In the genomic region with DNA sequence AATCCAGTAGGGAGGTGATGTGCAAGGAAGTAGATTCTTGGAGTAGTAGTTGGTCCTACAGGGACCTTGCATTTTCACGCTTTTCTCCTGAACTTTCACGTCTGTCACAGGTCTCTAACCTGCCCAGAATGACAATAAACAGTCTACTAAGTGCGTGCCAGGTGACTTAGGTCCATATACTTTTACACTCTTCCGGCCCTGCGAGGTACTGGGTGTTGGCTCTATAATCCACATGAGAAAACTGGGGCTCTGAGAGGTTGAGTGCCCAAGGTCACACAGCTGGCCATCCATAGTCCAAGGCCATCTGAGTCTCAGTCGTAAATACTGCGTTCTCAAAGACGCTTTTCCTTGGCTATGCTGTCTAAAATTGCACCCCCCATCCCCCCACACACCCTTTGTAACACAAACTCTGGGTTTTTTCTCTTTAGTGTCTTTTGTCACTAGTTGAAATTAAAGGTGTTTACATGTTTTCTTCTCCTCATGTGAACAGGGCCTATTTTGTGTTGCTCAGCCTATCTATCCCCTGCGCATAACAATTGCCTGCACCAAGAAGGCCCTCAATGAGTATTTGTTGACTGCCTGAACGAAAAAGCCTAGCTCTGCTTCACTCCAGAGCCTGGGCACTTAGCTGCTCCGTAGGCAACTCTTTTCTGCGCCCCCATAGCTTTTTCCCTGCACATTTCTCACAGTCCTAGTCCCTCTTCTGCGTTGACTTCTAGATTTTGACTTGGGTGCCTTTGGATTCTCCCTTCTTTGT, we compare ENCODE assay signal across 8 cellular contexts. TPM values are rescaled to one million over a fixed set of nuclear protein-coding genes. Genes with fewer than 3 reads are reported as not detected.
DNase-seq lines count a peak whose midpoint lies in the region; ATAC-seq, FAIRE-seq and TF ChIP-seq lines count a peak whose summit lies in the region.

No MANE protein-coding gene starts in this region.

- H3K36me3 ChIP-seq in PC-3 (ENCODE audit: low read depth, low read length) (no peaks in the 10 kb centered on the region; the same call in 1 of the 2 replicates), endothelial cell of umbilical vein (ENCODE audit: control insufficient read depth in 2 of 2, extremely low read depth in 1 of 2, insufficient read depth in 2 of 2, low read length in 2 of 2) (peaks cover 2% of the 10 kb centered on the region in 2 experiments), neuron (ENCODE audit: insufficient read depth, low read length) (peaks cover 34% of the 10 kb centered on the region)

- H3K4me1 ChIP-seq in PC-3 (ENCODE audit: insufficient read depth, low read length) (peaks cover 9% of the 10 kb centered on the region; the same call in 1 of the 2 replicates), endothelial cell of umbilical vein (ENCODE audit: control insufficient read depth, extremely low read depth, insufficient read depth, low read length) (peaks cover 17% of the 10 kb centered on the region), neuron (ENCODE audit: insufficient read depth, low read length) (peaks cover 13% of the 10 kb centered on the region)

- CTCF ChIA-PET in PC-3 (lab: Charles Lee) (no interaction called here), endothelial cell of umbilical vein (lab: Charles Lee) (interaction anchor here (1.6 to 3.6 kb wide), 2 partner anchors 15 to 55 kb away, joined by 4 to 29 read pairs; no protein-coding TSS in a partner anchor)

- H3K4me2 ChIP-seq in PC-3 (ENCODE audit: low read length) (peak overlapping the region; percentile 89), endothelial cell of umbilical vein (ENCODE audit: insufficient read depth, low read length) (peak overlapping the region; percentile 93)

- H3F3A ChIP-seq in PC-3 (ENCODE audit: low read length, unreplicated experiment) = no peaks in the 10 kb centered on the region

- 0 out of 2 replicates have a peak, but pooled peaks cover 8% of the 10 kb centered on the region for H4K20me1 ChIP-seq in PC-3 (ENCODE audit: low read length)
- no peaks in the 10 kb centered on the region for H4K20me1 ChIP-seq in endothelial cell of umbilical vein (replicated peaks; ENCODE audit: control insufficient read depth, extremely low read depth, insufficient read depth, low read length)

- H3K27ac ChIP-seq in PC-3 (ENCODE audit: low read length) = no peak overlapping the region
- H3K27ac ChIP-seq in endothelial cell of umbilical vein (ENCODE audit: insufficient read depth, low read depth, low read length) = peak overlapping the region; percentile 6

- no peak for DNase-seq in AG09309 (ENCODE audit: low read depth)
- no peak for DNase-seq in PC-3
- no peak for DNase-seq in endothelial cell of umbilical vein (ENCODE audit: low read depth, low spot score)
- DNase-seq in activated effector memory CD4-positive, alpha-beta T cell treated with Interleukin-2 at 50 U/mL for 16 hours = no peak
- DNase-seq in foreskin melanocyte = no peak

- H3K9me2 ChIP-seq in PC-3 (replicated peaks; ENCODE audit: low read length) = no peaks in the 10 kb centered on the region

- H2AFZ ChIP-seq in PC-3 (ENCODE audit: low read length) (peak overlapping the region; percentile 86), endothelial cell of umbilical vein (ENCODE audit: low read depth, low read length) (peak overlapping the region; percentile 99), neuron (ENCODE audit: low read depth, low read length) (peak overlapping the region; percentile 98)

- peaks cover 18% of the 10 kb centered on the region for H3K27me3 ChIP-seq in PC-3 (ENCODE audit: low read length)
- H3K27me3 ChIP-seq in endothelial cell of umbilical vein (ENCODE audit: control insufficient read depth in 2 of 2, insufficient read depth in 2 of 2, low read length in 2 of 2) = peaks cover 0 to 3% of the 10 kb centered on the region in 2 experiments
- peaks cover 14% of the 10 kb centered on the region for H3K27me3 ChIP-seq in neuron (ENCODE audit: insufficient read depth, low read length)

- no peak for TF ChIP-seq CTCF in AG09309 (IDR thresholded peaks at IDR 0.05; ENCODE audit: control insufficient read depth, insufficient read depth, low read depth, low read length, missing control alignments)
- TF ChIP-seq CTCF in PC-3 (conservative IDR thresholded peaks at IDR 0.05; ENCODE audit: low read depth, low read length) = no peak
- TF ChIP-seq CTCF in endothelial cell of umbilical vein (IDR thresholded peaks at IDR 0.05; ENCODE audit: extremely low read depth in 1 of 2, insufficient read depth in 1 of 2, low read depth in 1 of 2, low read length in 2 of 2) = no peak

- H3K9me3 ChIP-seq in PC-3 (ENCODE audit: low read length) (no peaks in the 10 kb centered on the region), endothelial cell of umbilical vein (replicated peaks; ENCODE audit: control insufficient read depth, insufficient read depth, low read length) (no peaks in the 10 kb centered on the region), neuron (ENCODE audit: low read length) (peaks cover 15% of the 10 kb centered on the region)

- no peaks in the 10 kb centered on the region for H3K9me1 ChIP-seq in endothelial cell of umbilical vein (replicated peaks; ENCODE audit: control insufficient read depth, extremely low read depth, insufficient read depth, low read length)

- ATAC-seq in GM21447 (IDR thresholded peaks at IDR 0.05; ENCODE audit: unreplicated experiment) (peak; percentile 13), PC-3 (peak; percentile 3; the same call in 1 of the 2 replicates), HG03039 (IDR thresholded peaks at IDR 0.05; ENCODE audit: unreplicated experiment) (no peak)

- peak overlapping the region; percentile 81 for H3K4me3 ChIP-seq in AG09309 (ENCODE audit: control insufficient read depth, low read depth, low read length)
- peak overlapping the region; percentile 94 for H3K4me3 ChIP-seq in PC-3 (ENCODE audit: low read length)
- peak overlapping the region; percentile 51 to 81 (median 80) for H3K4me3 ChIP-seq in endothelial cell of umbilical vein (replicated peaks in 1 of 3; ENCODE audit: insufficient read depth in 1 of 3, low read depth in 1 of 3, low read length in 3 of 3)
- H3K4me3 ChIP-seq in neuron (ENCODE audit: low read length) = peak overlapping the region; percentile 98

- no peak for TF ChIP-seq POLR2A in endothelial cell of umbilical vein (IDR thresholded peaks at IDR 0.05; ENCODE audit: low read depth, low read length)

- POLR2A ChIA-PET in PC-3 (lab: Charles Lee; ENCODE audit: unreplicated experiment) (no interaction called here), endothelial cell of umbilical vein (lab: Charles Lee) (no interaction called here)

- TSS peak; percentile 51 for BruUV-seq in PC-3 (replicated peaks; lab: Mats Ljungman, UMichigan)
- BruUV-seq in endothelial cell of umbilical vein (replicated peaks; lab: Mats Ljungman, UMichigan) = TSS peak; percentile 34

- H3K79me2 ChIP-seq in PC-3 (ENCODE audit: low read length) = peaks cover 58% of the 10 kb centered on the region
- H3K79me2 ChIP-seq in endothelial cell of umbilical vein (ENCODE audit: control insufficient read depth, insufficient read depth, low read length) = peaks cover 55% of the 10 kb centered on the region

- H3K9ac ChIP-seq in PC-3 (ENCODE audit: low read length) = peak overlapping the region; percentile 95
- peak overlapping the region; percentile 70 for H3K9ac ChIP-seq in endothelial cell of umbilical vein (replicated peaks; ENCODE audit: extremely low read depth, insufficient read depth, low read length)

- peak; percentile 71 for FAIRE-seq in endothelial cell of umbilical vein (lab: Jason Lieb, UNC)

- intact Hi-C loops in PC-3 (cut with micrococcal nuclease) (no loop called here), endothelial cell of umbilical vein (cut with micrococcal nuclease) (loop anchor here (2.0 kb wide), 1 partner anchor 55 kb away; no protein-coding TSS in a partner anchor)

- dilution Hi-C loops in endothelial cell of umbilical vein (cut with MboI; ENCODE audit: extremely low pct_ligation_motif_present, low sequenced_read_pairs) = no loop called here

TF ChIP-seq in endothelial cell of umbilical vein, 7 proteins besides CTCF, POLR2A, EP300 and RAD21:
- TF ChIP-seq POLR2AphosphoS5 (IDR thresholded peaks at IDR 0.05; ENCODE audit: insufficient read depth, low read depth, low read length) = no peak
- TF ChIP-seq EZH2 (IDR thresholded peaks at IDR 0.05; ENCODE audit: borderline replicate concordance, low read depth, low read length, severe bottlenecking) = no peak

RNA-seq across cellular contexts. Expression of a gene that starts 0.9 kb away (rescaled TPM):
- total RNA-seq in PC-3 (2014; rRNA removed) (46.5 and 54.4 TPM in 2 replicates), endothelial cell of umbilical vein (69.3 and 77.3 TPM in 2 replicates)
- polyA plus RNA-seq in endothelial cell of umbilical vein = 55.4 and 61.7 TPM in 2 replicates
- 73.3 and 73.5 TPM in 2 replicates for polyA plus RNA-seq in endothelial cell of umbilical vein (2011; cell fraction: cytosol; rRNA removed)
- polyA plus RNA-seq in endothelial cell of umbilical vein (2011; cell fraction: nucleus; rRNA removed) = 58.2 and 67.3 TPM in 2 replicates
- polyA plus RNA-seq in endothelial cell of umbilical vein (2012) = 41.6 and 74.0 TPM in 2 replicates
- polyA minus RNA-seq in endothelial cell of umbilical vein = 136 and 157 TPM in 2 replicates
- 51.8 TPM for polyA minus RNA-seq in endothelial cell of umbilical vein (2011; cell fraction: cytosol; rRNA and poly(A)+ RNA removed)
- polyA minus RNA-seq in endothelial cell of umbilical vein (2011; cell fraction: nucleus; rRNA and poly(A)+ RNA removed) = 52.1 and 52.7 TPM in 2 replicates

RNA-seq across cellular contexts. Expression of a gene that starts 35.3 kb away (rescaled TPM):
- not detected in 2 replicates for total RNA-seq in PC-3 (2014; rRNA removed)
- total RNA-seq in endothelial cell of umbilical vein = not detected in 2 replicates
- not detected in 2 replicates for polyA plus RNA-seq in endothelial cell of umbilical vein
- not detected in 2 replicates for polyA plus RNA-seq in endothelial cell of umbilical vein (2011; cell fraction: cytosol; rRNA removed)
- not detected in 2 replicates for polyA plus RNA-seq in endothelial cell of umbilical vein (2011; cell fraction: nucleus; rRNA removed)
- not detected in 2 replicates for polyA plus RNA-seq in endothelial cell of umbilical vein (2012)
- polyA minus RNA-seq in endothelial cell of umbilical vein = not detected in 2 replicates
- polyA minus RNA-seq in endothelial cell of umbilical vein (2011; cell fraction: cytosol; rRNA and poly(A)+ RNA removed) = not detected
- not detected in 2 replicates for polyA minus RNA-seq in endothelial cell of umbilical vein (2011; cell fraction: nucleus; rRNA and poly(A)+ RNA removed)
